Comparison of ENCODE assay signal across 32 cellular contexts in the genomic region with DNA sequence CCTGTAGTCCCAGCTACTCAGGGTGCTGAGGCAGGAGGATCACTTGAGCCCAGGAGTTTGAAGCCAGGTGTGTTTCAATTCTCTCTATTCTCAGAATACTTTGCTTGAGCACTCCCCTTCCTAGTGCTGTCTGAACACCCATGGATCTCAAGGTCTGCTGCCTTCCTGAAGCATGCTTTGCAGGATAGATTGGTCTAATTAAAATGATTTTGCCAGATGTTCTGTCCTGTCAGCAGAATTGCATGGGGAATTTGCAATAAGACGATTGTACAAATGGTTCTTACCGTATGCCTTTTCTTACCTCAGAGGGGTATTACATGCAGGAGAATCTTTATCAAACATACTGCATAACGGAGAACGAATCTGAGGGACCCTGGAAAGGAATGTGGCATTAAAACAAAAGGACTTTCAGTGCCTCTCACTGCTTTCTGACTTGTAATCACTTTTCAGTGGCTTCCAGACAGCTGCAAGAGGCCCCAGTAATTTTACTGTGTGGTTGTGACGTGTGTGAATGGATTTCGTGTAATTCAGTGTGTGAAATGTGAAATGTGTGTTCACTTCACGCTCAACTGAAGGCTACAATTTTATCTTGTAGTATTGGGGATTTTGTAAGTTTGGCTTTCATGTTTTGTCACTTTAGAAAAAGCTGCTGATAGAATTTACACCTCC.
DNase-seq lines count a peak whose midpoint lies in the region; ATAC-seq and TF ChIP-seq lines count a peak whose summit lies in the region.
"Had no signal": no experiment of that assay in that cellular context is flagged by ENCODE, and none has a peak within 500 bp of the region (broad histone marks: within the 10 kb centered on the region; RNA-seq: fewer than 3 reads in every experiment).

No MANE protein-coding gene starts in this region.

- no peaks in the 10 kb centered on the region for H3K36me3 ChIP-seq in IMR-90 (ENCODE audit: control insufficient read depth, insufficient read depth, low read length)
- H3K36me3 ChIP-seq in mesodermal cell (ENCODE audit: control insufficient read depth, insufficient read depth, low read length): no peaks in the 10 kb centered on the region
- H3K36me3 ChIP-seq in testis (ENCODE audit: low read depth, missing control alignments): no peaks in the 10 kb centered on the region
- H3K36me3 ChIP-seq: adrenal gland, esophagus muscularis mucosa, heart right ventricle had no signal

- no peak overlapping the region for H2BK120ac ChIP-seq in IMR-90 (ENCODE audit: low read depth, low read length)

- H3K4me1 ChIP-seq in IMR-90 (ENCODE audit: control insufficient read depth, insufficient read depth, low read length) (no peaks in the 10 kb centered on the region), mesodermal cell (ENCODE audit: control insufficient read depth, insufficient read depth, low read length, poor library complexity, severe bottlenecking) (no peaks in the 10 kb centered on the region), testis (no peaks in the 10 kb centered on the region)
- H3K4me1 ChIP-seq: adrenal gland, body of pancreas, esophagus muscularis mucosa, psoas muscle had no signal

- no peak for TF ChIP-seq POLR2A in IMR-90 (IDR thresholded peaks at IDR 0.05; ENCODE audit: low read depth, low read length)
- TF ChIP-seq POLR2A in testis (IDR thresholded peaks at IDR 0.05): no peak
- no peak for TF ChIP-seq POLR2A in GM18505 (IDR thresholded peaks at IDR 0.05; ENCODE audit: borderline replicate concordance, extremely low read depth, insufficient read depth, insufficient read length)

- H3K9ac ChIP-seq in IMR-90 (ENCODE audit: low read depth, low read length): no peak overlapping the region

- H2AFZ ChIP-seq in IMR-90 (replicated peaks; ENCODE audit: low read length, poor library complexity): no peak overlapping the region

- TF ChIP-seq RAD21 in IMR-90 (IDR thresholded peaks at IDR 0.05; ENCODE audit: low read length): no peak

- no peak overlapping the region for H4K8ac ChIP-seq in IMR-90 (ENCODE audit: low read depth in 2 of 2, low read length in 2 of 2)

- no peaks in the 10 kb centered on the region for H3K79me1 ChIP-seq in IMR-90 (ENCODE audit: low read depth in 1 of 2, low read length in 2 of 2)

- no peak for TF ChIP-seq CTCF in IMR-90 (conservative IDR thresholded peaks at IDR 0.05; ENCODE audit: low read depth, low read length)
- TF ChIP-seq CTCF in dorsolateral prefrontal cortex (IDR thresholded peaks at IDR 0.05 in 54 of 56, conservative IDR thresholded peaks at IDR 0.05 in 2 of 56; ENCODE audit: low read depth in 1 of 56, partially characterized antibody in 56 of 56): no peak
- TF ChIP-seq CTCF in testis (IDR thresholded peaks at IDR 0.05): no peak

- H4K91ac ChIP-seq in IMR-90 (ENCODE audit: insufficient read depth, low read depth, low read length): no peak overlapping the region

- H2BK15ac ChIP-seq in IMR-90 (ENCODE audit: low read depth, low read length): no peak overlapping the region

- H3K27me3 Mint-ChIP-seq in activated naive CD8-positive, alpha-beta T cell treated with anti-CD3 and anti-CD28 coated beads, Interleukin-2, amount 50 U/mL, for 24 hours: no peaks in the 10 kb centered on the region
- H3K27me3 Mint-ChIP-seq: activated CD4-positive, alpha-beta memory T cell treated with anti-CD3 and anti-CD28 coated beads, Interleukin-2, amount 10 ng/mL, durations not matched to agents 7 days and 5 days; B cell; CD4-positive, alpha-beta memory T cell had no signal

- CTCF ChIA-PET in IMR-90 (lab: Yijun Ruan, JAX): no interaction called here

- H3K27me3 ChIP-seq in IMR-90 (ENCODE audit: control insufficient read depth, insufficient read depth, low read length): no peaks in the 10 kb centered on the region
- no peaks in the 10 kb centered on the region for H3K27me3 ChIP-seq in dorsolateral prefrontal cortex
- H3K27me3 ChIP-seq in testis: no peaks in the 10 kb centered on the region
- H3K27me3 ChIP-seq: adrenal gland, body of pancreas, esophagus muscularis mucosa, heart right ventricle had no signal

- BruUV-seq in IMR-90 (replicated peaks; lab: Mats Ljungman, UMichigan): no TSS peak

- H3K27ac ChIP-seq in IMR-90 (ENCODE audit: insufficient read depth, low read length) (no peak overlapping the region), dorsolateral prefrontal cortex (peak overlapping the region in 46 of 59 donors; percentile 1 to 81 (median 56)), mesodermal cell (ENCODE audit: low read depth, low read length, severe bottlenecking) (peak overlapping the region; percentile 65), testis (no peak overlapping the region)
- H3K27ac ChIP-seq: adrenal gland, body of pancreas, esophagus muscularis mucosa, heart right ventricle, HL-60, psoas muscle had no signal

- DNase-seq in IMR-90 (no peak), dorsolateral prefrontal cortex (no peak), skeletal muscle cell (ENCODE audit: low read depth) (peak; percentile 11), testis (no peak), left ventricle myocardium superior (no peak)
- DNase-seq in activated naive CD8-positive, alpha-beta T cell treated with anti-CD3 and anti-CD28 coated beads, Interleukin-2, amount 50 U/mL, for 24 hours: no peak
- DNase-seq: activated CD4-positive, alpha-beta memory T cell treated with anti-CD3 and anti-CD28 coated beads, Interleukin-2, amount 10 ng/mL, durations not matched to agents 7 days and 5 days; activated CD4-positive, alpha-beta T cell treated with anti-CD3 and anti-CD28 coated beads for 1 hour; activated CD8-positive, alpha-beta memory T cell treated with anti-CD3 and anti-CD28 coated beads, Interleukin-2, amount 50 U/mL, for 4 hours; activated naive CD4-positive, alpha-beta T cell treated with anti-CD3 and anti-CD28 coated beads for 36 hours; adrenal gland; body of pancreas; CD4-positive, alpha-beta memory T cell; foreskin fibroblast; H7; heart right ventricle; left cardiac atrium; mammary epithelial cell; MM.1S; NCI-H1105 treated with DMSO at 0.1 percent for 48 hours; NCI-H2029 treated with DMSO at 0.1 percent for 48 hours; NCI-H524 treated with DMSO at 0.1 percent for 48 hours; NK-92 treated with Interleukin-12 subunit alpha and Interleukin-12 subunit beta, amount 100 ng/mL, for 24 hours; PC-3; psoas muscle; stimulated activated naive CD8-positive, alpha-beta T cell treated with anti-CD3 and anti-CD28 coated beads, Interleukin-15, Interleukin-2, amounts not matched to agents 100 U/mL and 50 U/mL, for 24 hours had no signal

- ATAC-seq in IMR-90 (ENCODE audit: low read depth) (no peak), left ventricle myocardium superior (no peak), GM18505 (IDR thresholded peaks at IDR 0.05; ENCODE audit: unreplicated experiment) (no peak)
- no peak for ATAC-seq in activated naive CD8-positive, alpha-beta T cell treated with anti-CD3 and anti-CD28 coated beads, Interleukin-2, amount 50 U/mL, for 24 hours
- ATAC-seq: body of pancreas; left cardiac atrium; PC-3; psoas muscle; Right ventricle myocardium inferior; stimulated activated naive CD8-positive, alpha-beta T cell treated with anti-CD3 and anti-CD28 coated beads, Interleukin-15, Interleukin-2, amounts not matched to agents 100 U/mL and 50 U/mL, for 24 hours had no signal

- no peak overlapping the region for H2AK9ac ChIP-seq in IMR-90 (replicated peaks; ENCODE audit: low read depth, low read length, poor library complexity)

- no peak overlapping the region for H3K4ac ChIP-seq in IMR-90 (ENCODE audit: low read depth, low read length)

- no peak overlapping the region for H3K27ac Mint-ChIP-seq in activated naive CD8-positive, alpha-beta T cell treated with anti-CD3 and anti-CD28 coated beads, Interleukin-2, amount 50 U/mL, for 24 hours
- H3K27ac Mint-ChIP-seq: activated CD4-positive, alpha-beta memory T cell treated with anti-CD3 and anti-CD28 coated beads, Interleukin-2, amount 10 ng/mL, durations not matched to agents 7 days and 5 days; activated naive CD4-positive, alpha-beta T cell treated with anti-CD3 and anti-CD28 coated beads for 36 hours; B cell; CD4-positive, alpha-beta memory T cell had no signal

- no peak overlapping the region for H2BK20ac ChIP-seq in IMR-90 (ENCODE audit: low read depth, low read length)

- H3K4me3 ChIP-seq in IMR-90 (ENCODE audit: insufficient read depth, low read depth, low read length) (no peak overlapping the region), dorsolateral prefrontal cortex (peak overlapping the region in 1 of 59 donors; percentile 4), mesodermal cell (ENCODE audit: extremely low read depth, insufficient read depth, low read length, poor library complexity, severe bottlenecking) (no peak overlapping the region), skeletal muscle cell (ENCODE audit: low read depth, low read length) (no peak overlapping the region), testis (no peak overlapping the region)
- H3K4me3 ChIP-seq: adrenal gland, body of pancreas, esophagus muscularis mucosa, heart right ventricle, psoas muscle had no signal

- no peak overlapping the region for H3K23ac ChIP-seq in IMR-90 (ENCODE audit: low read depth, low read length)

- no peak overlapping the region for H3K4me3 Mint-ChIP-seq in activated naive CD8-positive, alpha-beta T cell treated with anti-CD3 and anti-CD28 coated beads, Interleukin-2, amount 50 U/mL, for 24 hours
- H3K4me3 Mint-ChIP-seq: activated CD4-positive, alpha-beta memory T cell treated with anti-CD3 and anti-CD28 coated beads, Interleukin-2, amount 10 ng/mL, durations not matched to agents 7 days and 5 days; activated naive CD4-positive, alpha-beta T cell treated with anti-CD3 and anti-CD28 coated beads for 36 hours; B cell; CD4-positive, alpha-beta memory T cell had no signal

- no peaks in the 10 kb centered on the region for H4K20me1 ChIP-seq in IMR-90 (ENCODE audit: insufficient read depth, low read length)

- H3K36me3 Mint-ChIP-seq in activated naive CD8-positive, alpha-beta T cell treated with anti-CD3 and anti-CD28 coated beads, Interleukin-2, amount 50 U/mL, for 24 hours (ENCODE audit: low read depth): no peaks in the 10 kb centered on the region
- H3K36me3 Mint-ChIP-seq: CD4-positive, alpha-beta memory T cell had no signal

- no peaks in the 10 kb centered on the region for H3K4me1 Mint-ChIP-seq in activated naive CD8-positive, alpha-beta T cell treated with anti-CD3 and anti-CD28 coated beads, Interleukin-2, amount 50 U/mL, for 24 hours
- H3K4me1 Mint-ChIP-seq: activated CD4-positive, alpha-beta memory T cell treated with anti-CD3 and anti-CD28 coated beads, Interleukin-2, amount 10 ng/mL, durations not matched to agents 7 days and 5 days; B cell; CD4-positive, alpha-beta memory T cell had no signal

- intact Hi-C loops in IMR-90 (cut with micrococcal nuclease): no loop called here
- intact Hi-C loops in dorsolateral prefrontal cortex (cut with DNase I): no loop called here
- intact Hi-C loops in testis (cut with DNase I; ENCODE audit: low total_unique reads): no loop called here
- intact Hi-C loops in left ventricle myocardium superior (cut with micrococcal nuclease): no loop called here

- H3K4me2 ChIP-seq in IMR-90 (ENCODE audit: low read depth, low read length): no peak overlapping the region

- H3K56ac ChIP-seq in IMR-90 (ENCODE audit: extremely low read depth, insufficient read depth, low read length): no peak overlapping the region

- POLR2A ChIA-PET in IMR-90 (lab: Charles Lee; ENCODE audit: unreplicated experiment): interaction anchor here (0.7 kb wide), 1 partner anchor 342 kb away, joined by 3 read pairs; no protein-coding TSS in a partner anchor

- no peak overlapping the region for H3K14ac ChIP-seq in IMR-90 (replicated peaks; ENCODE audit: low read depth, low read length)

- no peak overlapping the region for H2AK5ac ChIP-seq in IMR-90 (ENCODE audit: low read depth, low read length)

- H4K5ac ChIP-seq in IMR-90 (ENCODE audit: low read depth, low read length): no peak overlapping the region

- H3K9me1 ChIP-seq in IMR-90 (ENCODE audit: insufficient read depth, low read length): no peaks in the 10 kb centered on the region

- dilution Hi-C loops in IMR-90 (cut with HindIII; ENCODE audit: low sequenced_read_pairs, unreplicated experiment): no loop called here

- H3K9me3 ChIP-seq in IMR-90 (ENCODE audit: control insufficient read depth, insufficient read depth, low read length) (peaks cover 10% of the 10 kb centered on the region), mesodermal cell (ENCODE audit: control insufficient read depth, low read length) (no peaks in the 10 kb centered on the region), testis (no peaks in the 10 kb centered on the region)
- H3K9me3 ChIP-seq: adrenal gland, body of pancreas, esophagus muscularis mucosa, heart right ventricle, psoas muscle had no signal

- no peak overlapping the region for H2BK5ac ChIP-seq in IMR-90 (ENCODE audit: low read depth, low read length, poor library complexity, severe bottlenecking)

- H3K18ac ChIP-seq in IMR-90 (ENCODE audit: low read depth, low read length): no peak overlapping the region

- in situ Hi-C loops in IMR-90 (cut with MboI; ENCODE audit: low sequenced_read_pairs): no loop called here

- no peaks in the 10 kb centered on the region for H3K9me3 Mint-ChIP-seq in activated naive CD8-positive, alpha-beta T cell treated with anti-CD3 and anti-CD28 coated beads, Interleukin-2, amount 50 U/mL, for 24 hours
- H3K9me3 Mint-ChIP-seq: activated naive CD4-positive, alpha-beta T cell treated with anti-CD3 and anti-CD28 coated beads for 36 hours had no signal

- WGBS in IMR-90 (ENCODE audit: extremely low coverage in 2 of 2, insufficient read length in 1 of 2), 2 experiments: no CpG with 5 or more reads among the region's 7 CpGs
- WGBS in mesodermal cell (ENCODE audit: insufficient coverage in 2 of 2), 2 experiments: 51 to 78% methylated on average over 5 of the region's 7 CpGs
- WGBS in testis, 2 donors: 58 to 64% methylated on average over 7 of the region's 7 CpGs

Comparison
In these comparisons a context has a peak if more than half of its experiments do, and no peak if none do; other contexts are left out.
1. H3K27ac ChIP-seq: peak in dorsolateral prefrontal cortex (46 of 59) and mesodermal cell (single experiment); none in IMR-90 (single experiment) and testis (0 of 2).